Comparison of ENCODE assay signal across 8 cellular contexts in the genomic region with DNA sequence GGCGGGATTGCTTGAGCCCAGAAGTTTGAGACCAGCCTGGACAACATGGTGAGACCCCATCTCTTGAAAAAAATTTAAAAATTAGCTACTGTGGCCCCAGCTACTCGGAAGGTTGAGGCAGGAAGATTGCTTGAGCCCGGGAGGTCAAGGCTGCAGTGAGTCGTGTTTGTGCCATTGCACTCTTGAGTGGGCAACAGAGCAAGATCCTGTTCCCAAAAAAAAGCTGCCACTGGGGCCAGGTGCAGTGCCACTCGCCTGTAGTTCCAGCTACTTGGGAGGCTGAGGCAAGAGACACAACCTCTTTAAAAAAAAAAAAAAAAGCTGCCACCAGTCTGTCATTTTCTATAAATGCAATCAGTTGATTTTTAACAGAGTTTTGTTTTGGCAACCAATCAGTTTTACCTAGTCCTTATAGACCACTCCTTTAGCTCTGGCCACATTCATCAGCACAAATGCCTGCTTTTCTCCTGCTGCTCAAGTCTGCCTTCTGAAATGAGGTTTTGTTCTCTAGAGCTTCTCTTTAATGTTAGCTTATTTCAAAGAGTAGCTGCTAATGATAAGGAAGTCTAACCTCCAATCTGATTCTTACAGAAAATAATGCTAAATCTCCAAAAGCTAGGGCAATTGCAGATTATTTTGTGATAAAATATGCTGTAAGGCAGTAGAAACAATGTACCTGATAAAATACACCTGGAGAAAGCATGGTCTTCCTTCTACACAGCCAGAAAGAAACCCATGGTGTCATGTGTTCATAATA.
DNase-seq lines count a peak whose midpoint lies in the region; ATAC-seq and TF ChIP-seq lines count a peak whose summit lies in the region.

No MANE protein-coding gene starts in this region.

- H3K9ac ChIP-seq in trophoblast cell (ENCODE audit: low read length) = no peak overlapping the region

- peaks cover 3 to 8% of the 10 kb centered on the region in 2 experiments for H3K4me1 ChIP-seq in trophoblast cell (ENCODE audit: control insufficient read depth in 1 of 2, insufficient read depth in 2 of 2, low read length in 2 of 2)

- no peak overlapping the region for H2BK12ac ChIP-seq in trophoblast cell (ENCODE audit: low read length)

- H3K23ac ChIP-seq in trophoblast cell (ENCODE audit: low read length) = no peak overlapping the region

- peak overlapping the region; percentile 99 for H3K27ac ChIP-seq in brain microvascular endothelial cell
- no peak overlapping the region for H3K27ac ChIP-seq in trophoblast cell (ENCODE audit: low read depth, low read length)

- H3K9me3 ChIP-seq in trophoblast cell (ENCODE audit: insufficient read depth, low read depth, low read length) = no peaks in the 10 kb centered on the region

- ATAC-seq in GM21529 (IDR thresholded peaks at IDR 0.05; ENCODE audit: unreplicated experiment) = no peak
- ATAC-seq in HG02938 (IDR thresholded peaks at IDR 0.05; ENCODE audit: unreplicated experiment) = no peak

- in situ Hi-C loops in brain microvascular endothelial cell (cut with HindIII; ENCODE audit: low pct_ligation_motif_present, low sequenced_read_pairs) = no loop called here

- H3K14ac ChIP-seq in trophoblast cell (ENCODE audit: low read length) = no peak overlapping the region

- peak overlapping the region; percentile 53 for H3K4me3 ChIP-seq in GM06990 (replicated peaks; ENCODE audit: low read depth, low read length)
- no peak overlapping the region for H3K4me3 ChIP-seq in brain microvascular endothelial cell (ENCODE audit: low read depth, low read length)
- H3K4me3 ChIP-seq in trophoblast cell (ENCODE audit: low read depth, low read length) = no peak overlapping the region

- H3K79me2 ChIP-seq in trophoblast cell (ENCODE audit: control insufficient read depth, insufficient read depth, low read length, poor library complexity) = no peaks in the 10 kb centered on the region

- peaks cover 8% of the 10 kb centered on the region for H3K79me1 ChIP-seq in trophoblast cell (ENCODE audit: low read length)

- H4K12ac ChIP-seq in trophoblast cell (ENCODE audit: low read depth, low read length) = no peak overlapping the region

- no peaks in the 10 kb centered on the region for H3K27me3 ChIP-seq in GM06990 (replicated peaks; ENCODE audit: control insufficient read depth, insufficient read depth, low read length)
- no peaks in the 10 kb centered on the region for H3K27me3 ChIP-seq in brain microvascular endothelial cell (replicated peaks)
- no peaks in the 10 kb centered on the region for H3K27me3 ChIP-seq in trophoblast cell (ENCODE audit: insufficient read depth, low read length)

- DNase-seq in GM06990 (ENCODE audit: extremely low read depth, insufficient read length) (no peak), LHCN-M2 (ENCODE audit: low read depth) (peak; percentile 16), brain microvascular endothelial cell (no peak), trophoblast cell (no peak), NCI-H128 (lab: John Stamatoyannopoulos, UW; ENCODE audit: unreplicated experiment) (no peak), hepatic stellate cell (ENCODE audit: low spot score) (no peak)

- H3K4me2 ChIP-seq in trophoblast cell (ENCODE audit: low read length) = no peak overlapping the region

- no peak overlapping the region for H4K8ac ChIP-seq in trophoblast cell (ENCODE audit: low read depth, low read length)

- no peak overlapping the region for H3K4ac ChIP-seq in trophoblast cell (ENCODE audit: low read depth, low read length)

- H2BK120ac ChIP-seq in trophoblast cell (ENCODE audit: insufficient read depth, low read length, poor library complexity) = peak overlapping the region; percentile 3

- no peak overlapping the region for H3K18ac ChIP-seq in trophoblast cell (ENCODE audit: low read length)

- H2BK5ac ChIP-seq in trophoblast cell (ENCODE audit: low read depth, low read length, poor library complexity) = no peak overlapping the region

- WGBS in trophoblast cell (ENCODE audit: extremely low coverage, insufficient coverage, insufficient read length) = no CpG with 5 or more reads among the region's 5 CpGs

- no peak overlapping the region for H2AK5ac ChIP-seq in trophoblast cell (ENCODE audit: low read length)

- H3K36me3 ChIP-seq in GM06990 (ENCODE audit: control insufficient read depth, insufficient read depth, low read length) = no peaks in the 10 kb centered on the region
- H3K36me3 ChIP-seq in brain microvascular endothelial cell (replicated peaks) = no peaks in the 10 kb centered on the region
- peaks cover 0 to 5% of the 10 kb centered on the region in 2 experiments for H3K36me3 ChIP-seq in trophoblast cell (ENCODE audit: control insufficient read depth in 1 of 2, insufficient read depth in 2 of 2, low read length in 2 of 2)

- no peak for TF ChIP-seq CTCF in GM06990 (IDR thresholded peaks at IDR 0.05; ENCODE audit: insufficient read depth, low read length, poor library complexity, severe bottlenecking)
- no peak for TF ChIP-seq CTCF in brain microvascular endothelial cell (IDR thresholded peaks at IDR 0.05; ENCODE audit: low read depth, low read length, missing control alignments)

- no peak overlapping the region for H2AFZ ChIP-seq in trophoblast cell (ENCODE audit: insufficient read depth, low read length, poor library complexity)

- peak overlapping the region; percentile 43 for H4K91ac ChIP-seq in trophoblast cell (ENCODE audit: low read depth, low read length)
